Comparison of ENCODE assay signal across 21 cellular contexts in genomic region chr12:47950856-47951468, GRCh38. TPM values are rescaled to one million over a fixed set of nuclear protein-coding genes. Genes with fewer than 3 reads are reported as not detected.
"Had no signal": no experiment of that assay in that cellular context is flagged by ENCODE, and none has a peak within 500 bp of the region (broad histone marks: within the 10 kb centered on the region; RNA-seq: fewer than 3 reads in every experiment).

No MANE protein-coding gene starts in this region.

- H3K27me3 ChIP-seq: testis had no signal

- H3K9me3 ChIP-seq: lower lobe of right lung, testis had no signal

- H3K9me3 Mint-ChIP-seq: activated naive CD4-positive, alpha-beta T cell treated with anti-CD3 and anti-CD28 coated beads for 36 hours; activated naive CD8-positive, alpha-beta T cell treated with anti-CD3 and anti-CD28 coated beads, Interleukin-2, amount 50 U/mL, for 24 hours; activated T-helper 17 cell treated with anti-CD3 and anti-CD28 coated beads, Interleukin-2, amount 50 U/mL, for 72 hours; endodermal cell; mesothelial cell of epicardium; neural crest cell; stimulated activated naive CD8-positive, alpha-beta T cell treated with anti-CD3 and anti-CD28 coated beads, Interleukin-15, amount 100 ng/mL, for 72 hours had no signal

- H3K27ac ChIP-seq: lower lobe of right lung, testis had no signal

- H3K4me3 Mint-ChIP-seq: activated naive CD4-positive, alpha-beta T cell treated with anti-CD3 and anti-CD28 coated beads for 36 hours; activated naive CD8-positive, alpha-beta T cell treated with anti-CD3 and anti-CD28 coated beads, Interleukin-2, amount 50 U/mL, for 24 hours; activated T-helper 17 cell treated with anti-CD3 and anti-CD28 coated beads, Interleukin-2, amount 50 U/mL, for 72 hours; endodermal cell; mesothelial cell of epicardium; neural crest cell; stimulated activated naive CD8-positive, alpha-beta T cell treated with anti-CD3 and anti-CD28 coated beads, Interleukin-15, amount 100 ng/mL, for 72 hours had no signal

- H3K4me1 Mint-ChIP-seq: activated T-helper 17 cell treated with anti-CD3 and anti-CD28 coated beads, Interleukin-2, amount 50 U/mL, for 72 hours; endodermal cell had no signal

- ATAC-seq: activated naive CD8-positive, alpha-beta T cell treated with anti-CD3 and anti-CD28 coated beads, Interleukin-2, amount 50 U/mL, for 24 hours; activated T-helper 17 cell treated with anti-CD3 and anti-CD28 coated beads, Interleukin-2, amount 50 U/mL, for 72 hours; esophagus mucosa; lower lobe of right lung; sciatic nerve; stimulated activated naive CD8-positive, alpha-beta T cell treated with anti-CD3 and anti-CD28 coated beads, Interleukin-15, amount 100 ng/mL, for 72 hours had no signal

- H3K36me3 Mint-ChIP-seq: mesothelial cell of epicardium had no signal

- H3K36me3 ChIP-seq: lower lobe of right lung had no signal

- H3K27ac Mint-ChIP-seq: activated naive CD4-positive, alpha-beta T cell treated with anti-CD3 and anti-CD28 coated beads for 36 hours; activated naive CD8-positive, alpha-beta T cell treated with anti-CD3 and anti-CD28 coated beads, Interleukin-2, amount 50 U/mL, for 24 hours; activated T-helper 17 cell treated with anti-CD3 and anti-CD28 coated beads, Interleukin-2, amount 50 U/mL, for 72 hours; endodermal cell; mesothelial cell of epicardium had no signal

- DNase-seq: activated CD4-positive, alpha-beta T cell treated with anti-CD3 and anti-CD28 coated beads, Interleukin-2, amount 50 U/mL, for 4 hours; activated CD4-positive, CD25-positive, alpha-beta regulatory T cell treated with anti-CD3 and anti-CD28 coated beads, Interleukin-2, amount 50 U/mL, for 72 hours; activated naive CD4-positive, alpha-beta T cell treated with anti-CD3 and anti-CD28 coated beads for 36 hours; activated naive CD8-positive, alpha-beta T cell treated with anti-CD3 and anti-CD28 coated beads, Interleukin-2, amount 50 U/mL, for 24 hours; aorta; endodermal cell; left colon; lower lobe of right lung; stimulated activated CD4-positive, alpha-beta T cell treated with anti-CD3 and anti-CD28 coated beads, Interleukin-1b, Interleukin-23, amount 100 ng/mL, for 48 hours; stimulated activated naive CD8-positive, alpha-beta T cell treated with anti-CD3 and anti-CD28 coated beads, Interleukin-15, amount 100 ng/mL, for 72 hours; testis had no signal

- H3K4me3 ChIP-seq: lower lobe of right lung, testis had no signal

RNA-seq across cellular contexts. Expression of gene VDR, which starts 46.2 kb away (rescaled TPM):
- total RNA-seq: neural crest cell had no signal

RNA-seq across cellular contexts. Expression of gene COL2A1, which starts 53.3 kb away (rescaled TPM):
- total RNA-seq: activated naive CD4-positive, alpha-beta T cell treated with anti-CD3 and anti-CD28 coated beads for 36 hours; activated T-helper 17 cell treated with anti-CD3 and anti-CD28 coated beads, Interleukin-2, amount 50 U/mL, for 72 hours; aorta; dermis microvascular lymphatic vessel endothelial cell; esophagus mucosa; glomerular endothelial cell; lower lobe of right lung; pulmonary artery endothelial cell; sciatic nerve; T-helper 1 cell treated with Interleukin-12 subunit alpha and Interleukin-12 subunit beta and Interleukin-4 antibody, amounts not matched to agents 30 ng/mL and 1 ng/mL, for 36 hours; ureter had no signal
- polyA plus RNA-seq: aorta had no signal
